Comparison of ENCODE assay signal across 9 cellular contexts in genomic region chr5:109160468-109160867, GRCh38.
"Had no signal": no experiment of that assay in that cellular context is flagged by ENCODE, and none has a peak within 500 bp of the region (broad histone marks: within the 10 kb centered on the region; RNA-seq: fewer than 3 reads in every experiment).

No MANE protein-coding gene starts in this region.

- H2AFZ ChIP-seq: GM23248 had no signal

- H3K36me3 ChIP-seq: HAP-1 had no signal

- FAIRE-seq: HTR-8/SVneo, K562 had no signal

- H3K9me3 ChIP-seq: HAP-1 had no signal

- ATAC-seq: HCT116, K562 had no signal

- H3K4me1 ChIP-seq: HAP-1 had no signal

- H3K27ac ChIP-seq: GM23248 had no signal

- H3K9ac ChIP-seq: GM23248 had no signal

- H3K4me3 ChIP-seq: GM23248, HAP-1, K562 had no signal

- DNase-seq: GM23248, GOT3, H7, HFFc6, KG1 had no signal
